ENCODE assay signal across 18 cellular contexts in the genomic region with DNA sequence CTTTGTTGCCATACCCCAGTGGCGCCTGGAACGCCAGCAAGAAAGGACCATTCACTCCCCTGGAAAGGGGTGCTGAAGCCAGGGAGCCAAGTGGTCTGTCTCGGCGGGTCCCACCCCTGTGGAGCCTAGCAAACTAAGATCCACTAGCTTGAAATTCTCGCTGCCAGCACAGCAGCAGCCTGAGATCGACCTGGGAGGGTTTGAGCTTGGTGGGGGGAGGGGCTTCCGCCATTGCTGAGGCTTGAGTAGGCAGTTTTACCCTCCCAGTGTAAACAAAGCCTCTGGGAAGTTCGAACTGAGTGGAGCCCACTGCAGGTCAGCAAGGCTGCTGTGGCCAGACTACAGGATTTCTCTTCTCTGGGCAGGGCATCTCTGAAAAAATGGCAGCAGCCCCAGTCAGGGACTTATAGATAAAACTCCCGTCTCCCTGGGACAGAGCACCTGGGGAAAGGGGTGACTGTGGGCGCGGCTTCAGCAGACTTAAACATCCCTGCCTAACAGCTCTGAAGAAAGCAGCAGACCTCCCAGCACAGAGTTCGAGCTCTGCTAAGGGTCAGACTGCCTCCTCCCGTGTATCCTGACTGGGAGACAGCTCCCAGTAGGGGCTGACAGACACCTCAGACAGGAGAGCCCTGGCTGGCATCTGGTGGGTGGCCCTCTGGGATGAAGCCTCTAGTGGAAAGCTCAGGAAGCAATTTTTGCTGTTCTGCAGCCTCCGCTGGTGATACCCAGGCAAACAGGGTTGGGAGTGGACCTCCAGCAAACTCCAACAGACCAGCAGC.
"Had no signal": no experiment of that assay in that cellular context is flagged by ENCODE, and none has a peak within 500 bp of the region (broad histone marks: within the 10 kb centered on the region; RNA-seq: fewer than 3 reads in every experiment).

No MANE protein-coding gene starts in this region.

- H3K9ac ChIP-seq: parathyroid adenoma had no signal

- H3K27ac ChIP-seq: epithelial cell of prostate, heart left ventricle, parathyroid adenoma, tibial artery, VCaP had no signal

- ATAC-seq: activated CD8-positive, alpha-beta memory T cell treated with anti-CD3 and anti-CD28 coated beads, Interleukin-2, amount 10 ng/mL, durations not matched to agents 7 days and 5 days; activated naive CD8-positive, alpha-beta T cell treated with anti-CD3 and anti-CD28 coated beads, Interleukin-2, amount 50 U/mL, for 24 hours; effector memory CD8-positive, alpha-beta T cell; heart left ventricle; stimulated activated effector memory CD8-positive, alpha-beta T cell treated with anti-CD3 and anti-CD28 coated beads, Interleukin-12 subunit alpha, Interleukin-12 subunit beta, amount 100 ng/mL, for 72 hours had no signal

- H3K36me3 Mint-ChIP-seq: activated CD4-positive, alpha-beta memory T cell treated with anti-CD3 and anti-CD28 coated beads for 36 hours; activated CD8-positive, alpha-beta memory T cell treated with anti-CD3 and anti-CD28 coated beads, Interleukin-2, amount 10 ng/mL, durations not matched to agents 7 days and 5 days; stimulated activated effector memory CD8-positive, alpha-beta T cell treated with anti-CD3 and anti-CD28 coated beads, Interleukin-12 subunit alpha, Interleukin-12 subunit beta, amount 100 ng/mL, for 72 hours had no signal

- H2AFZ ChIP-seq: parathyroid adenoma had no signal

- H3K4me3 ChIP-seq: heart left ventricle, tibial artery had no signal

- H3K4me1 ChIP-seq: heart left ventricle, parathyroid adenoma, tibial artery had no signal

- FAIRE-seq: islet of Langerhans, urothelium cell line had no signal

- H3K27me3 ChIP-seq: tibial artery had no signal

- H3K79me2 ChIP-seq: parathyroid adenoma had no signal

- H3K4me1 Mint-ChIP-seq: activated CD8-positive, alpha-beta memory T cell treated with anti-CD3 and anti-CD28 coated beads, Interleukin-2, amount 10 ng/mL, durations not matched to agents 7 days and 5 days; activated naive CD8-positive, alpha-beta T cell treated with anti-CD3 and anti-CD28 coated beads, Interleukin-2, amount 50 U/mL, for 24 hours; stimulated activated effector memory CD8-positive, alpha-beta T cell treated with anti-CD3 and anti-CD28 coated beads, Interleukin-12 subunit alpha, Interleukin-12 subunit beta, amount 100 ng/mL, for 72 hours had no signal

- H3K36me3 ChIP-seq: heart left ventricle, tibial artery had no signal

- H3K9me3 Mint-ChIP-seq: activated CD4-positive, alpha-beta memory T cell treated with anti-CD3 and anti-CD28 coated beads for 36 hours; activated naive CD4-positive, alpha-beta T cell treated with anti-CD3 and anti-CD28 coated beads for 36 hours; activated naive CD8-positive, alpha-beta T cell treated with anti-CD3 and anti-CD28 coated beads, Interleukin-2, amount 50 U/mL, for 24 hours; activated T-helper 2 cell treated with anti-CD3 and anti-CD28 coated beads, Interferon-gamma antibody, Interleukin-2, Interleukin-4, amounts not matched to agents 10 μg/mL and 5 μg/mL and 100 μg/mL, durations not matched to agents 14 hours and 24 hours and 36 hours; effector memory CD8-positive, alpha-beta T cell; stimulated activated effector memory CD8-positive, alpha-beta T cell treated with anti-CD3 and anti-CD28 coated beads, Interleukin-12 subunit alpha, Interleukin-12 subunit beta, amount 100 ng/mL, for 72 hours had no signal

- H3K9me3 ChIP-seq: heart left ventricle, tibial artery had no signal

- H3K27ac Mint-ChIP-seq: activated CD4-positive, alpha-beta memory T cell treated with anti-CD3 and anti-CD28 coated beads for 36 hours; activated CD8-positive, alpha-beta memory T cell treated with anti-CD3 and anti-CD28 coated beads, Interleukin-2, amount 10 ng/mL, durations not matched to agents 7 days and 5 days; activated naive CD4-positive, alpha-beta T cell treated with anti-CD3 and anti-CD28 coated beads for 36 hours; activated naive CD8-positive, alpha-beta T cell treated with anti-CD3 and anti-CD28 coated beads, Interleukin-2, amount 50 U/mL, for 24 hours; activated T-helper 2 cell treated with anti-CD3 and anti-CD28 coated beads, Interferon-gamma antibody, Interleukin-2, Interleukin-4, amounts not matched to agents 10 μg/mL and 5 μg/mL and 100 μg/mL, durations not matched to agents 14 hours and 24 hours and 36 hours; dendritic cell treated with granulocyte-macrophage colony-stimulating factor and Interleukin-4, amounts not matched to agents 40 ng/mL and 50 ng/mL, for 4 days; effector memory CD8-positive, alpha-beta T cell; stimulated activated effector memory CD8-positive, alpha-beta T cell treated with anti-CD3 and anti-CD28 coated beads, Interleukin-12 subunit alpha, Interleukin-12 subunit beta, amount 100 ng/mL, for 72 hours had no signal

- H3K27me3 Mint-ChIP-seq: activated CD8-positive, alpha-beta memory T cell treated with anti-CD3 and anti-CD28 coated beads, Interleukin-2, amount 10 ng/mL, durations not matched to agents 7 days and 5 days; dendritic cell treated with granulocyte-macrophage colony-stimulating factor and Interleukin-4, amounts not matched to agents 40 ng/mL and 50 ng/mL, for 4 days had no signal

- H3K4me3 Mint-ChIP-seq: activated CD4-positive, alpha-beta memory T cell treated with anti-CD3 and anti-CD28 coated beads for 36 hours; activated CD8-positive, alpha-beta memory T cell treated with anti-CD3 and anti-CD28 coated beads, Interleukin-2, amount 10 ng/mL, durations not matched to agents 7 days and 5 days; activated naive CD4-positive, alpha-beta T cell treated with anti-CD3 and anti-CD28 coated beads for 36 hours; activated naive CD8-positive, alpha-beta T cell treated with anti-CD3 and anti-CD28 coated beads, Interleukin-2, amount 50 U/mL, for 24 hours; dendritic cell treated with granulocyte-macrophage colony-stimulating factor and Interleukin-4, amounts not matched to agents 40 ng/mL and 50 ng/mL, for 4 days; effector memory CD8-positive, alpha-beta T cell; stimulated activated effector memory CD8-positive, alpha-beta T cell treated with anti-CD3 and anti-CD28 coated beads, Interleukin-12 subunit alpha, Interleukin-12 subunit beta, amount 100 ng/mL, for 72 hours had no signal

- DNase-seq: activated CD4-positive, alpha-beta memory T cell treated with anti-CD3 and anti-CD28 coated beads for 36 hours; activated CD8-positive, alpha-beta memory T cell treated with anti-CD3 and anti-CD28 coated beads, Interleukin-2, amount 10 ng/mL, durations not matched to agents 7 days and 5 days; activated naive CD4-positive, alpha-beta T cell treated with anti-CD3 and anti-CD28 coated beads for 36 hours; activated naive CD8-positive, alpha-beta T cell treated with anti-CD3 and anti-CD28 coated beads, Interleukin-2, amount 50 U/mL, for 24 hours; activated T-cell treated with anti-CD3 and anti-CD28 coated beads, Interleukin-2, amount 50 U/mL, for 1 hour; aorta; effector memory CD8-positive, alpha-beta T cell; foreskin melanocyte; heart left ventricle; tibial artery had no signal
